In the genomic region with DNA sequence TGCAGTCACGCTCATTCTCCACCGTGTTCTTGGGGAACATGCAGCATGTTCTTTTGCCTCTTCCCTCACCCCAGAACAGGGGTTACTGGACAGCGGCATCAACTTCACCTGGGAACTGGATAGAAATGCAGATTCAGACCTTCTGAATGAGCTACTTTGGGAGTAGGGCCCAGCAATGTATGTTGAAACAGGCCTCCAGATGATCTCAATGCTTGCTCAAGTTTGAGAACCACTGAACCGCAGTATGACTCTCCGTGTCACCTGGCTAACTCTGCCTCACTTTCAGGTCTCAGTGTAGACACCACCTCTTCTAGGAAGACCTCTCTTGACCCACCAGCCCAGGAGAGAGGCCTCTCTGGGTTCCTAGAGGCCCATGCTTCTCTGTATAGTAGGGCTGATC, we compare ENCODE assay signal across 1 cellular context.
A peak's percentile ranks its signal among the peaks of the same experiment; 100 is the strongest.
TF ChIP-seq lines count a peak whose summit lies in the region.

No MANE protein-coding gene starts in this region.

TF ChIP-seq in HCT116, 20 proteins besides CTCF, POLR2A, EP300 and RAD21:
- TF ChIP-seq, protein P1, sequence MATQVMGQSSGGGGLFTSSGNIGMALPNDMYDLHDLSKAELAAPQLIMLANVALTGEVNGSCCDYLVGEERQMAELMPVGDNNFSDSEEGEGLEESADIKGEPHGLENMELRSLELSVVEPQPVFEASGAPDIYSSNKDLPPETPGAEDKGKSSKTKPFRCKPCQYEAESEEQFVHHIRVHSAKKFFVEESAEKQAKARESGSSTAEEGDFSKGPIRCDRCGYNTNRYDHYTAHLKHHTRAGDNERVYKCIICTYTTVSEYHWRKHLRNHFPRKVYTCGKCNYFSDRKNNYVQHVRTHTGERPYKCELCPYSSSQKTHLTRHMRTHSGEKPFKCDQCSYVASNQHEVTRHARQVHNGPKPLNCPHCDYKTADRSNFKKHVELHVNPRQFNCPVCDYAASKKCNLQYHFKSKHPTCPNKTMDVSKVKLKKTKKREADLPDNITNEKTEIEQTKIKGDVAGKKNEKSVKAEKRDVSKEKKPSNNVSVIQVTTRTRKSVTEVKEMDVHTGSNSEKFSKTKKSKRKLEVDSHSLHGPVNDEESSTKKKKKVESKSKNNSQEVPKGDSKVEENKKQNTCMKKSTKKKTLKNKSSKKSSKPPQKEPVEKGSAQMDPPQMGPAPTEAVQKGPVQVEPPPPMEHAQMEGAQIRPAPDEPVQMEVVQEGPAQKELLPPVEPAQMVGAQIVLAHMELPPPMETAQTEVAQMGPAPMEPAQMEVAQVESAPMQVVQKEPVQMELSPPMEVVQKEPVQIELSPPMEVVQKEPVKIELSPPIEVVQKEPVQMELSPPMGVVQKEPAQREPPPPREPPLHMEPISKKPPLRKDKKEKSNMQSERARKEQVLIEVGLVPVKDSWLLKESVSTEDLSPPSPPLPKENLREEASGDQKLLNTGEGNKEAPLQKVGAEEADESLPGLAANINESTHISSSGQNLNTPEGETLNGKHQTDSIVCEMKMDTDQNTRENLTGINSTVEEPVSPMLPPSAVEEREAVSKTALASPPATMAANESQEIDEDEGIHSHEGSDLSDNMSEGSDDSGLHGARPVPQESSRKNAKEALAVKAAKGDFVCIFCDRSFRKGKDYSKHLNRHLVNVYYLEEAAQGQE (IDR thresholded peaks at IDR 0.05; ENCODE audit: low read depth) = no peak
- TF ChIP-seq POLR2AphosphoS5 (IDR thresholded peaks at IDR 0.05; ENCODE audit: low read depth, low read length) = peak; percentile 3; the same call in 1 of the 2 replicates
- no peak for TF ChIP-seq YY1 (IDR thresholded peaks at IDR 0.05; ENCODE audit: extremely low read depth, insufficient replicate concordance, low read depth, low read length)
- TF ChIP-seq TCF7L2 (IDR thresholded peaks at IDR 0.05; ENCODE audit: borderline replicate concordance, extremely low read depth, insufficient read depth, insufficient read length) = no peak
TF ChIP-seq in HCT116: peak in this region for 1.
